22 cellular contexts compared by ENCODE assay signal in the genomic region with DNA sequence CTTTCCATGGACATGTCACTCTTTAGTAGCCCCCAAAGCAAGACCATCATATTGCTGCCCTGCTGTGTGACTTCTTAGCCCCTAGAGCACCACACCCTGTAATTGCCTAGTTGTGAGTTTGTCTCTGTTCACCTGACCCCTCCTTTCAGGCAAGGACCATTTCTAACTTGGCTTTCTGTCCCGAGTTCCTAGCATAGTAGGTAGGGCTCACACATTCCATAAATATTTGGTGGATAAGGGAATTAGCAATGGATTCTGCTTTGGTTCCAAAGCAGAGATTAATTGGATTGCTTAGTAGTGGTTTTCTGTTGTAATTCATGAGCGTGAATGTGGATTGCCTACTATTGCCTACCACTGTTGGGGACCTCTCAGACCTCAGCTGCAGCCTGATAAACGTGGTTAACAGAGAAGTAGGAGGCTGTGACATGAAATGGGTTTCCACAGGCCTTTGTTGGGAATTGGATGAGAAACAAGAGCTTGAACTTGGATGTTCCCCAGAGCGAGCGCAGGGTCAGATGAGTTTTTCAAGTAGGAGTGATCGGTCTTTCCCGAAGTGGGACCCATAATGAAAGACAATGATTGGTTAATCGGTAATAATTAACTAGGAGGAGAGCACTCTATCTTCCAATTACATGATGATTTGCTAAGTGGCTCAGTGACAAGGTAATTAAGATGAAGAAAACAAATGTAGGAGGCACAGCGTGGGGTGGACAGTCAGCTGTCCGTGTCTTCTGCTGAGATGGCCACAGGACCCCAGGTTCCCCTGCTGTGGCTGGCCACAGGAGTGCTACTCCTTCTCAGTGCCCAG. TPM values are rescaled to one million over a fixed set of nuclear protein-coding genes. Genes with fewer than 3 reads are reported as not detected.
"Had no signal": no experiment of that assay in that cellular context is flagged by ENCODE, and none has a peak within 500 bp of the region (broad histone marks: within the 10 kb centered on the region; RNA-seq: fewer than 3 reads in every experiment).

No MANE protein-coding gene starts in this region.

- H3K4me3 Mint-ChIP-seq: endodermal cell, natural killer cell had no signal

- H3K9me3 Mint-ChIP-seq: natural killer cell had no signal

- ATAC-seq: left cardiac atrium, natural killer cell, psoas muscle had no signal

- H3K27me3 ChIP-seq: adrenal gland, brain microvascular endothelial cell, stomach had no signal

- H3K4me1 ChIP-seq: adrenal gland, psoas muscle had no signal

- H3K4me1 Mint-ChIP-seq: endodermal cell, natural killer cell had no signal

- H3K9me3 ChIP-seq: adrenal gland, psoas muscle, thoracic aorta had no signal

- H3K36me3 ChIP-seq: adrenal gland, brain microvascular endothelial cell, stomach, thoracic aorta had no signal

- H3K4me3 ChIP-seq: adrenal gland, psoas muscle, SK-N-MC, stomach, thoracic aorta had no signal

- DNase-seq: activated CD4-positive, alpha-beta T cell treated with anti-CD3 and anti-CD28 coated beads, Interleukin-2, amount 50 U/mL, for 1 hour; activated CD4-positive, CD25-positive, alpha-beta regulatory T cell; activated naive CD4-positive, alpha-beta T cell treated with anti-CD3 and anti-CD28 coated beads, Interleukin-2, amount 50 U/mL, for 16 hours; adrenal gland; brain microvascular endothelial cell; dermis blood vessel endothelial cell; endodermal cell; erythroblast; hippocampal formation; left cardiac atrium; mammary epithelial cell; natural killer cell; nucleus accumbens; psoas muscle; stimulated activated CD4-positive, alpha-beta T cell treated with anti-CD3 and anti-CD28 coated beads, Interleukin-15, amount 100 ng/mL, for 24 hours; stimulated activated CD4-positive, alpha-beta T cell treated with anti-CD3 and anti-CD28 coated beads, Interleukin-4, amount 100 ng/mL, for 4 hours; stomach; T-helper 2 cell had no signal

- H3K27ac Mint-ChIP-seq: endodermal cell, natural killer cell had no signal

RNA-seq across cellular contexts. Expression of gene UGT1A1, which starts 13.4 kb away (rescaled TPM):
- total RNA-seq: activated CD8-positive, alpha-beta memory T cell treated with anti-CD3 and anti-CD28 coated beads for 36 hours; dermis blood vessel endothelial cell; endodermal cell; left cardiac atrium; natural killer cell; psoas muscle; skeletal muscle tissue; thoracic aorta had no signal

RNA-seq across cellular contexts. Expression of gene UGT1A3, which starts 17.8 kb away (rescaled TPM):
- total RNA-seq: activated CD8-positive, alpha-beta memory T cell treated with anti-CD3 and anti-CD28 coated beads for 36 hours; adrenal gland; dermis blood vessel endothelial cell; endodermal cell; left cardiac atrium; natural killer cell; psoas muscle; skeletal muscle tissue; thoracic aorta had no signal

RNA-seq across cellular contexts. Expression of gene UGT1A4, which starts 28.1 kb away (rescaled TPM):
- total RNA-seq: activated CD8-positive, alpha-beta memory T cell treated with anti-CD3 and anti-CD28 coated beads for 36 hours; dermis blood vessel endothelial cell; endodermal cell; left cardiac atrium; natural killer cell; psoas muscle; skeletal muscle tissue; thoracic aorta had no signal

RNA-seq across cellular contexts. Expression of gene MROH2A, which starts 31.5 kb away (rescaled TPM):
- total RNA-seq: activated CD8-positive, alpha-beta memory T cell treated with anti-CD3 and anti-CD28 coated beads for 36 hours; adrenal gland; dermis blood vessel endothelial cell; endodermal cell; left cardiac atrium; natural killer cell; psoas muscle; skeletal muscle tissue; thoracic aorta had no signal

RNA-seq across cellular contexts. Expression of gene UGT1A5, which starts 34.0 kb away (rescaled TPM):
- total RNA-seq: activated CD8-positive, alpha-beta memory T cell treated with anti-CD3 and anti-CD28 coated beads for 36 hours; dermis blood vessel endothelial cell; endodermal cell; left cardiac atrium; natural killer cell; psoas muscle; skeletal muscle tissue; thoracic aorta had no signal
